In genomic region chr16:3000540-3000939, GRCh38 we compare ENCODE assay signal across 1 cellular context.
TF ChIP-seq lines count a peak whose summit lies in the region.

No MANE protein-coding gene starts in this region.

TF ChIP-seq in HEK293, 187 proteins besides CTCF, POLR2A, EP300 and RAD21:
- TF ChIP-seq ZNF423 (tag by site-specific recombination; IDR thresholded peaks at IDR 0.05) (no peak), ZNF501 (tag by site-specific recombination; IDR thresholded peaks at IDR 0.05) (no peak), SP2 (tag by site-specific recombination; IDR thresholded peaks at IDR 0.05) (peak; percentile 8; the same call in 1 of the 2 replicates)
